Comparison of ENCODE assay signal across 15 cellular contexts in genomic region chr15:73983773-73984172, GRCh38. TPM values are rescaled to one million over a fixed set of nuclear protein-coding genes. Genes with fewer than 3 reads are reported as not detected.
DNase-seq lines count a peak whose midpoint lies in the region; ATAC-seq and TF ChIP-seq lines count a peak whose summit lies in the region.
"Had no signal": no experiment of that assay in that cellular context is flagged by ENCODE, and none has a peak within 500 bp of the region (broad histone marks: within the 10 kb centered on the region; RNA-seq: fewer than 3 reads in every experiment).

No MANE protein-coding gene starts in this region.

- H3K36me3 ChIP-seq in left ventricle myocardium inferior (peaks cover 17% of the 10 kb centered on the region), parathyroid adenoma (ENCODE audit: control insufficient read depth, insufficient read depth, low read length) (no peaks in the 10 kb centered on the region)
- peaks cover 3% of the 10 kb centered on the region for H3K36me3 ChIP-seq in effector memory CD4-positive, alpha-beta T cell (ENCODE audit: control insufficient read depth, insufficient read depth, low read length)
- H3K36me3 ChIP-seq: BE2C had no signal

- H3K27ac ChIP-seq in left ventricle myocardium inferior (replicated peaks) (peak overlapping the region; percentile 100), parathyroid adenoma (peak overlapping the region; percentile 91)
- H3K27ac ChIP-seq in effector memory CD4-positive, alpha-beta T cell (ENCODE audit: insufficient read depth, low read length, poor library complexity, severe bottlenecking), result no peak overlapping the region

- H3K4me3 ChIP-seq in left ventricle myocardium inferior, result no peak overlapping the region
- H3K4me3 ChIP-seq in parathyroid adenoma (ENCODE audit: low read depth, low read length), result no peak overlapping the region
- H3K4me3 ChIP-seq in effector memory CD4-positive, alpha-beta T cell (ENCODE audit: insufficient read depth, low read depth, low read length, poor library complexity, severe bottlenecking), result no peak overlapping the region

- peak overlapping the region; percentile 85 for H2AFZ ChIP-seq in parathyroid adenoma

- H3K9me3 Mint-ChIP-seq in endothelial cell (ENCODE audit: unreplicated experiment), result no peaks in the 10 kb centered on the region
- H3K9me3 Mint-ChIP-seq: naive B cell had no signal

- no peak overlapping the region for H3K9ac ChIP-seq in parathyroid adenoma

- H3K4me3 Mint-ChIP-seq in endothelial cell (ENCODE audit: unreplicated experiment), result peak overlapping the region; percentile 43

- no peak overlapping the region for H3K27ac Mint-ChIP-seq in endothelial cell (ENCODE audit: unreplicated experiment)

- DNase-seq in left ventricle myocardium inferior, result no peak
- DNase-seq in left cardiac atrium, result no peak
- DNase-seq in endothelial cell (ENCODE audit: low spot score), result no peak
- no peak for DNase-seq in NCI-H128 (lab: John Stamatoyannopoulos, UW; ENCODE audit: unreplicated experiment)
- DNase-seq in iPS-NIHi11 (ENCODE audit: low spot score), result no peak
- no peak for DNase-seq in COR-L47 (lab: John Stamatoyannopoulos, UW)
- DNase-seq in effector memory CD4-positive, alpha-beta T cell, result no peak
- DNase-seq: GF-D8; naive B cell; NCI-H1092; NCI-H524 treated with DMSO at 0.1 percent for 48 hours; SIG-M5; stimulated activated naive CD4-positive, alpha-beta T cell had no signal

- peaks cover 35% of the 10 kb centered on the region for H3K4me1 Mint-ChIP-seq in endothelial cell (ENCODE audit: unreplicated experiment)

- intact Hi-C loops in left ventricle myocardium inferior (cut with micrococcal nuclease) (no loop called here), left cardiac atrium (cut with DNase I) (no loop called here)

- H3K9me3 ChIP-seq in left ventricle myocardium inferior (replicated peaks), result no peaks in the 10 kb centered on the region
- no peaks in the 10 kb centered on the region for H3K9me3 ChIP-seq in parathyroid adenoma (ENCODE audit: control insufficient read depth, low read length)
- no peaks in the 10 kb centered on the region for H3K9me3 ChIP-seq in effector memory CD4-positive, alpha-beta T cell (ENCODE audit: control insufficient read depth, low read length)
- H3K9me3 ChIP-seq: BE2C had no signal

- TF ChIP-seq CTCF in left ventricle myocardium inferior (IDR thresholded peaks at IDR 0.05; ENCODE audit: borderline replicate concordance), result no peak
- TF ChIP-seq CTCF in endothelial cell (IDR thresholded peaks at IDR 0.05; ENCODE audit: unreplicated experiment), result no peak
- TF ChIP-seq CTCF in parathyroid adenoma (IDR thresholded peaks at IDR 0.05), result no peak

- H3K4me2 ChIP-seq in parathyroid adenoma (ENCODE audit: low read length), result no peak overlapping the region

- H3K4me1 ChIP-seq in left ventricle myocardium inferior (peaks cover 82% of the 10 kb centered on the region), parathyroid adenoma (peaks cover 20% of the 10 kb centered on the region)
- H3K4me1 ChIP-seq in effector memory CD4-positive, alpha-beta T cell (ENCODE audit: control insufficient read depth, insufficient read depth, low read length, poor library complexity, severe bottlenecking), result no peaks in the 10 kb centered on the region

- no peaks in the 10 kb centered on the region for H3K79me2 ChIP-seq in parathyroid adenoma

- H3K27me3 Mint-ChIP-seq in endothelial cell (ENCODE audit: unreplicated experiment), result peaks cover 6% of the 10 kb centered on the region
- H3K27me3 Mint-ChIP-seq: naive B cell had no signal

- peaks cover 18% of the 10 kb centered on the region for H3K36me3 Mint-ChIP-seq in endothelial cell (ENCODE audit: low read depth, unreplicated experiment)

- no peak for ATAC-seq in left cardiac atrium

- H3K27me3 ChIP-seq in left ventricle myocardium inferior (ENCODE audit: low read depth) (no peaks in the 10 kb centered on the region), parathyroid adenoma (ENCODE audit: control insufficient read depth, insufficient read depth, low read length) (no peaks in the 10 kb centered on the region)
- no peaks in the 10 kb centered on the region for H3K27me3 ChIP-seq in effector memory CD4-positive, alpha-beta T cell (replicated peaks; ENCODE audit: control insufficient read depth, insufficient read depth, low read length, poor library complexity, severe bottlenecking)
- H3K27me3 ChIP-seq: BE2C had no signal

RNA-seq across cellular contexts. Expression of gene STOML1, which starts 8.3 kb away (rescaled TPM):
- total RNA-seq in left ventricle myocardium inferior (26.1 TPM), left cardiac atrium (10 to 100 TPM; 20.3 to 21.1 TPM), endothelial cell (ENCODE audit: unreplicated experiment) (14.3 TPM)

RNA-seq across cellular contexts. Expression of gene PML, which starts 10.7 kb away (rescaled TPM):
- total RNA-seq in left ventricle myocardium inferior, result 19.1 TPM
- 10 to 100 TPM; 23.4 to 38.7 TPM for total RNA-seq in left cardiac atrium
- 161 TPM for total RNA-seq in endothelial cell (ENCODE audit: unreplicated experiment)

RNA-seq across cellular contexts. Expression of gene LOXL1, which starts 57.5 kb away (rescaled TPM):
- total RNA-seq in left ventricle myocardium inferior (31.9 TPM), left cardiac atrium (10 to 100 TPM; 12.0 to 31.5 TPM), endothelial cell (ENCODE audit: unreplicated experiment) (156 TPM)
